Comparison of ENCODE assay signal across 18 cellular contexts in genomic region chr12:48968467-48968866, GRCh38. TPM values are rescaled to one million over a fixed set of nuclear protein-coding genes. Genes with fewer than 3 reads are reported as not detected.
"Had no signal": no experiment of that assay in that cellular context is flagged by ENCODE, and none has a peak within 500 bp of the region (broad histone marks: within the 10 kb centered on the region; RNA-seq: fewer than 3 reads in every experiment).

No MANE protein-coding gene starts in this region.

- H3K27me3 ChIP-seq: testis had no signal

- H2AFZ ChIP-seq: parathyroid adenoma had no signal

- H3K9me3 ChIP-seq: heart left ventricle, testis had no signal

- H3K4me3 ChIP-seq: heart left ventricle, testis had no signal

- ATAC-seq: heart left ventricle; stimulated activated naive CD8-positive, alpha-beta T cell treated with anti-CD3 and anti-CD28 coated beads, Interleukin-15, amount 100 ng/mL, for 72 hours had no signal

- H3K27ac ChIP-seq: foreskin keratinocyte, heart left ventricle, parathyroid adenoma, testis had no signal

- H3K9ac ChIP-seq: parathyroid adenoma had no signal

- H3K79me2 ChIP-seq: parathyroid adenoma had no signal

- DNase-seq: activated CD4-positive, alpha-beta T cell treated with anti-CD3 and anti-CD28 coated beads, Interleukin-2, amount 10 ng/mL, durations not matched to agents 7 days and 5 days; activated CD8-positive, alpha-beta memory T cell treated with anti-CD3 and anti-CD28 coated beads, Interleukin-2, amount 50 U/mL, for 48 hours; activated gamma-delta T cell treated with Interleukin-2 at 50 U/mL for 16 hours; activated naive CD8-positive, alpha-beta T cell treated with anti-CD3 and anti-CD28 coated beads for 36 hours; aorta; cerebellar nuclear complex; effector memory CD4-positive, alpha-beta T cell; foreskin keratinocyte; heart left ventricle; islet precursor cell; midbrain; stimulated activated CD4-positive, alpha-beta T cell treated with anti-CD3 and anti-CD28 coated beads, Interleukin-1b, Interleukin-23, amount 100 ng/mL, for 48 hours; stimulated activated naive CD8-positive, alpha-beta T cell treated with anti-CD3 and anti-CD28 coated beads, Interleukin-15, amount 100 ng/mL, for 72 hours; testis had no signal

- H3K36me3 ChIP-seq: heart left ventricle had no signal

RNA-seq across cellular contexts. Expression of gene WNT10B, which starts 3.1 kb away (rescaled TPM):
- polyA plus RNA-seq: aorta had no signal

RNA-seq across cellular contexts. Expression of gene WNT1, which starts 9.7 kb away (rescaled TPM):
- total RNA-seq: activated naive CD8-positive, alpha-beta T cell treated with anti-CD3 and anti-CD28 coated beads for 36 hours; aorta; foreskin keratinocyte; lung microvascular endothelial cell; myocyte; ureter had no signal
- polyA plus RNA-seq: aorta, foreskin keratinocyte, heart left ventricle had no signal

RNA-seq across cellular contexts. Expression of gene DDN, which starts 30.7 kb away (rescaled TPM):
- total RNA-seq: lung microvascular endothelial cell had no signal
